ENCODE assay signal across 11 cellular contexts in genomic region chr18:75226301-75226955, GRCh38. TPM values are rescaled to one million over a fixed set of nuclear protein-coding genes. Genes with fewer than 3 reads are reported as not detected.
A peak's percentile ranks its signal among the peaks of the same experiment; 100 is the strongest.
DNase-seq lines count a peak whose midpoint lies in the region; ATAC-seq, FAIRE-seq and TF ChIP-seq lines count a peak whose summit lies in the region.
"Had no signal": no experiment of that assay in that cellular context is flagged by ENCODE, and none has a peak within 500 bp of the region (broad histone marks: within the 10 kb centered on the region; RNA-seq: fewer than 3 reads in every experiment).

No MANE protein-coding gene starts in this region.

- no peak for TF ChIP-seq CTCF in astrocyte of the cerebellum (IDR thresholded peaks at IDR 0.05; ENCODE audit: low read depth, low read length, missing control alignments)

- no peak for TF ChIP-seq POLR2A in GM12892 (IDR thresholded peaks at IDR 0.05; ENCODE audit: low read depth, low read length)

- DNase-seq in ELF-1 (ENCODE audit: low read depth, low spot score) (peak; percentile 58), astrocyte of the cerebellum (ENCODE audit: low read depth) (no peak), skeletal muscle cell (ENCODE audit: low read depth) (no peak), GM12892 (ENCODE audit: insufficient read length) (no peak), dedifferentiated amniotic fluid mesenchymal stem cell (ENCODE audit: extremely low spot score) (no peak), left colon (no peak)
- DNase-seq: activated CD4-positive, alpha-beta T cell treated with anti-CD3 and anti-CD28 coated beads for 1 hour had no signal

- peak; percentile 30 for FAIRE-seq in islet of Langerhans (lab: Jason Lieb, UNC)
- FAIRE-seq in GM12892 (lab: Jason Lieb, UNC), result no peak
- FAIRE-seq: G401.6 had no signal

- H3K4me3 ChIP-seq in astrocyte of the cerebellum (ENCODE audit: low read depth, low read length), result peak overlapping the region; percentile 17
- H3K4me3 ChIP-seq in skeletal muscle cell (ENCODE audit: low read depth, low read length), result peak overlapping the region; percentile 8

- intact Hi-C loops in left colon (cut with DNase I, micrococcal nuclease), result no loop called here

- in situ Hi-C loops in astrocyte of the cerebellum (cut with HindIII; ENCODE audit: low sequenced_read_pairs), result no loop called here

- no peak for ATAC-seq in left colon
- no peak for ATAC-seq in GM21367 (IDR thresholded peaks at IDR 0.05; ENCODE audit: unreplicated experiment)
- ATAC-seq: stimulated activated memory B cell treated with anti-CD40 and anti-IgM and Interleukin-4, amounts not matched to agents 10 μg/mL and 1 μg/mL and 100 μg/mL, for 72 hours had no signal

RNA-seq across cellular contexts. Expression of gene TSHZ1, which starts 15.8 kb away (rescaled TPM):
- polyA plus RNA-seq in GM12892 (2012; ENCODE audit: missing spikeins), result 4.5 TPM
- total RNA-seq in left colon, result 10 to 100 TPM; 24.8 to 34.1 TPM

RNA-seq across cellular contexts. Expression of gene PTGR3, which starts 17.5 kb away (rescaled TPM):
- polyA plus RNA-seq in GM12892 (2012; ENCODE audit: missing spikeins), result 29.4 TPM
- total RNA-seq in left colon, result 10 to 100 TPM; 42.9 to 54.6 TPM
